Comparison of ENCODE assay signal across 8 cellular contexts in the genomic region with DNA sequence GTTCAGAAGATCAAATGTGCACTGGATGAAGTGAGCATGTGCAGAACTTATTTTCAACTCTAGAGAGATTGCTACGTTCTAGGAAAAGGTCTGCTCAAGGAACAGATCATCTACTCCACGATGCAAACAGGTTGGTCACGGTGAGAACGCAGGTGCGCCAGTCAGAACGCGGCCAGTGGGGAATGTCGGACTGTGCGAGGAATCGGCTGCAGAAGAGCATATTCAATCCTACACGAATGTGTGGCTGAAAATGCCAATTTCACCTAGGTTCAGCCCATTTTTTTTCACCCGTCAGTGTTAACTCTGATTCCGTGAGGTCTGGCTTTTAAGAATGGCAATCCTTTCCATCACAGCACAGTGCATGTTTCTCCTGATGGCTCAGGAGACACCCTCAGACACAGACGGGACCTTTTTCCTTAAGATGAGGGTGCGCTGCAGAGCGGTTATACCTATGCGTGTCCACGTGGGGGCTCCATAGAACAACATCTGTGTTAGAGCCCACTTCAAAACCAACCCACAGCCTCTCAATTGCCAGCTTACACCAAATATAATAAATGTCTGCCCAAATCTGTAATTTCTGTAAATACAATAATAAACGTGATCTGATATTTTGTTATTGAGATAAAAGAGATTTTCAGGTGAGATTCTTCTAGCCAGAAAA.
A peak's percentile ranks its signal among the peaks of the same experiment; 100 is the strongest.
DNase-seq lines count a peak whose midpoint lies in the region; ATAC-seq lines count a peak whose summit lies in the region.

No MANE protein-coding gene starts in this region.

- DNase-seq in COLO668 (lab: John Stamatoyannopoulos, UW; ENCODE audit: unreplicated experiment) (peak; percentile 75), NCI-H526 (lab: John Stamatoyannopoulos, UW) (peak; percentile 54 to 86), germinal center (ENCODE audit: low spot score) (peak; percentile 67), trophoblast cell (peak; percentile 37 to 72)
- peak; percentile 33 for DNase-seq in activated T-cell treated with anti-CD3 and anti-CD28 coated beads, Interleukin-2, amount 50 U/mL, for 24 hours
- no peak for DNase-seq in stimulated activated effector memory CD8-positive, alpha-beta T cell treated with anti-CD3 and anti-CD28 coated beads, Interleukin-12 subunit alpha, Interleukin-12 subunit beta, amount 100 ng/mL, for 72 hours (ENCODE audit: low spot score in 2 of 2)

- H3K27me3 ChIP-seq in trophoblast cell (ENCODE audit: insufficient read depth, low read length) = no peaks in the 10 kb centered on the region

- no peak overlapping the region for H3K14ac ChIP-seq in trophoblast cell (ENCODE audit: low read length)

- no peak overlapping the region for H2BK5ac ChIP-seq in trophoblast cell (ENCODE audit: low read depth, low read length, poor library complexity)

- peaks cover 5% of the 10 kb centered on the region for H3K27me3 Mint-ChIP-seq in activated T-cell treated with anti-CD3 and anti-CD28 coated beads, Interleukin-2, amount 50 U/mL, for 24 hours

- H3K79me2 ChIP-seq in trophoblast cell (ENCODE audit: control insufficient read depth, insufficient read depth, low read length, poor library complexity) = no peaks in the 10 kb centered on the region

- H3K36me3 ChIP-seq in trophoblast cell (ENCODE audit: control insufficient read depth in 1 of 2, insufficient read depth in 2 of 2, low read length in 2 of 2) = no peaks in the 10 kb centered on the region

- H2AK5ac ChIP-seq in trophoblast cell (ENCODE audit: low read length) = no peak overlapping the region

- no peaks in the 10 kb centered on the region for H3K9me3 ChIP-seq in trophoblast cell (ENCODE audit: insufficient read depth, low read depth, low read length)

- H3K23ac ChIP-seq in trophoblast cell (ENCODE audit: low read length) = no peak overlapping the region

- H4K91ac ChIP-seq in trophoblast cell (ENCODE audit: low read depth, low read length) = no peak overlapping the region

- no peaks in the 10 kb centered on the region for H3K4me1 Mint-ChIP-seq in activated T-cell treated with anti-CD3 and anti-CD28 coated beads, Interleukin-2, amount 50 U/mL, for 24 hours (ENCODE audit: low read depth)
- H3K4me1 Mint-ChIP-seq in stimulated activated effector memory CD8-positive, alpha-beta T cell treated with anti-CD3 and anti-CD28 coated beads, Interleukin-12 subunit alpha, Interleukin-12 subunit beta, amount 100 ng/mL, for 72 hours = no peaks in the 10 kb centered on the region

- H3K4me1 ChIP-seq in trophoblast cell (ENCODE audit: control insufficient read depth in 1 of 2, insufficient read depth in 2 of 2, low read length in 2 of 2) = no peaks in the 10 kb centered on the region

- H3K79me1 ChIP-seq in trophoblast cell (ENCODE audit: low read length) = no peaks in the 10 kb centered on the region

- no peak overlapping the region for H3K9ac ChIP-seq in trophoblast cell (ENCODE audit: low read length)

- no peaks in the 10 kb centered on the region for H3K9me3 Mint-ChIP-seq in activated T-cell treated with anti-CD3 and anti-CD28 coated beads, Interleukin-2, amount 50 U/mL, for 24 hours
- H3K9me3 Mint-ChIP-seq in stimulated activated effector memory CD8-positive, alpha-beta T cell treated with anti-CD3 and anti-CD28 coated beads, Interleukin-12 subunit alpha, Interleukin-12 subunit beta, amount 100 ng/mL, for 72 hours = peaks cover 12% of the 10 kb centered on the region

- H3K36me3 Mint-ChIP-seq in activated T-cell treated with anti-CD3 and anti-CD28 coated beads, Interleukin-2, amount 50 U/mL, for 24 hours (ENCODE audit: low read depth) = no peaks in the 10 kb centered on the region
- no peaks in the 10 kb centered on the region for H3K36me3 Mint-ChIP-seq in stimulated activated effector memory CD8-positive, alpha-beta T cell treated with anti-CD3 and anti-CD28 coated beads, Interleukin-12 subunit alpha, Interleukin-12 subunit beta, amount 100 ng/mL, for 72 hours

- H2AFZ ChIP-seq in trophoblast cell (ENCODE audit: insufficient read depth, low read length, poor library complexity) = no peak overlapping the region

- H2BK120ac ChIP-seq in trophoblast cell (ENCODE audit: insufficient read depth, low read length, poor library complexity) = no peak overlapping the region

- H2BK12ac ChIP-seq in trophoblast cell (ENCODE audit: low read length) = no peak overlapping the region

- WGBS in trophoblast cell (ENCODE audit: extremely low coverage, insufficient coverage, insufficient read length) = no CpG with 5 or more reads among the region's 19 CpGs

- H3K4me3 ChIP-seq in trophoblast cell (ENCODE audit: low read depth, low read length) = no peak overlapping the region

- ATAC-seq in GM19023 (IDR thresholded peaks at IDR 0.05; ENCODE audit: unreplicated experiment) = peak; percentile 72
- ATAC-seq in HG03439 (IDR thresholded peaks at IDR 0.05; ENCODE audit: unreplicated experiment) = peak; percentile 85
- ATAC-seq in stimulated activated effector memory CD8-positive, alpha-beta T cell treated with anti-CD3 and anti-CD28 coated beads, Interleukin-12 subunit alpha, Interleukin-12 subunit beta, amount 100 ng/mL, for 72 hours = no peak

- H4K12ac ChIP-seq in trophoblast cell (ENCODE audit: low read depth, low read length) = no peak overlapping the region

- no peak overlapping the region for H3K4me3 Mint-ChIP-seq in activated T-cell treated with anti-CD3 and anti-CD28 coated beads, Interleukin-2, amount 50 U/mL, for 24 hours
- H3K4me3 Mint-ChIP-seq in stimulated activated effector memory CD8-positive, alpha-beta T cell treated with anti-CD3 and anti-CD28 coated beads, Interleukin-12 subunit alpha, Interleukin-12 subunit beta, amount 100 ng/mL, for 72 hours = no peak overlapping the region

- no peak overlapping the region for H3K4ac ChIP-seq in trophoblast cell (ENCODE audit: low read depth, low read length)

- no peak overlapping the region for H4K8ac ChIP-seq in trophoblast cell (ENCODE audit: low read depth, low read length)

- no peak overlapping the region for H3K27ac Mint-ChIP-seq in activated T-cell treated with anti-CD3 and anti-CD28 coated beads, Interleukin-2, amount 50 U/mL, for 24 hours
- no peak overlapping the region for H3K27ac Mint-ChIP-seq in stimulated activated effector memory CD8-positive, alpha-beta T cell treated with anti-CD3 and anti-CD28 coated beads, Interleukin-12 subunit alpha, Interleukin-12 subunit beta, amount 100 ng/mL, for 72 hours

- no peak overlapping the region for H3K18ac ChIP-seq in trophoblast cell (ENCODE audit: low read length)

- no peak overlapping the region for H3K27ac ChIP-seq in trophoblast cell (ENCODE audit: low read depth, low read length)

- no peak overlapping the region for H3K4me2 ChIP-seq in trophoblast cell (ENCODE audit: low read length)

Comparison
In these comparisons a context has a peak if more than half of its experiments do, and no peak if none do; other contexts are left out.
1. DNase-seq: peak in COLO668 (single experiment), NCI-H526 (2 of 2), activated T-cell treated with anti-CD3 and anti-CD28 coated beads, Interleukin-2, amount 50 U/mL, for 24 hours (single experiment), germinal center (single experiment) and trophoblast cell (2 of 2); none in stimulated activated effector memory CD8-positive, alpha-beta T cell treated with anti-CD3 and anti-CD28 coated beads, Interleukin-12 subunit alpha, Interleukin-12 subunit beta, amount 100 ng/mL, for 72 hours (0 of 2).